28 cellular contexts compared by ENCODE assay signal in genomic region chr4:181820518-181820917, GRCh38.
DNase-seq lines count a peak whose midpoint lies in the region; ATAC-seq, FAIRE-seq and TF ChIP-seq lines count a peak whose summit lies in the region.
"Had no signal": no experiment of that assay in that cellular context is flagged by ENCODE, and none has a peak within 500 bp of the region (broad histone marks: within the 10 kb centered on the region; RNA-seq: fewer than 3 reads in every experiment).

No MANE protein-coding gene starts in this region.

- H3K27ac Mint-ChIP-seq in astrocyte (ENCODE audit: unreplicated experiment) (peak overlapping the region; percentile 44), neural progenitor cell (peak overlapping the region; percentile 89)
- no peak overlapping the region for H3K27ac Mint-ChIP-seq in natural killer cell treated with Interleukin-12 subunit alpha and Interleukin-12 subunit beta and Interleukin-15 and Interleukin-18, amount 100 ng/mL, for 72 hours
- no peak overlapping the region for H3K27ac Mint-ChIP-seq in stimulated activated effector memory CD8-positive, alpha-beta T cell treated with anti-CD3 and anti-CD28 coated beads, Interleukin-12 subunit alpha, Interleukin-12 subunit beta, amount 100 ng/mL, for 72 hours
- H3K27ac Mint-ChIP-seq: activated CD8-positive, alpha-beta memory T cell treated with anti-CD3 and anti-CD28 coated beads, Interleukin-2, amount 10 ng/mL, durations not matched to agents 7 days and 5 days; activated naive CD8-positive, alpha-beta T cell treated with anti-CD3 and anti-CD28 coated beads, Interleukin-2, amount 50 U/mL, for 24 hours; activated T-cell treated with anti-CD3 and anti-CD28 coated beads, Interleukin-2, amount 50 U/mL, for 72 hours; CD4-positive, alpha-beta T cell; T-helper 1 cell treated with Interleukin-12 subunit alpha and Interleukin-12 subunit beta and Interleukin-4 antibody, amounts not matched to agents 30 μg/mL and 1 μg/mL, for 36 hours had no signal

- in situ Hi-C loops in HepG2 (cut with HindIII; ENCODE audit: extremely low pct_ligation_motif_present, low pct_unique_long_range_greater_than_20kb): no loop called here

- FAIRE-seq in HepG2 (lab: Jason Lieb, UNC) (no peak), astrocyte (lab: Jason Lieb, UNC) (no peak)
- FAIRE-seq: D721Med, endometrium, TTC549 had no signal

- H4K20me1 ChIP-seq in HepG2 (ENCODE audit: insufficient read depth, low read length) (no peaks in the 10 kb centered on the region), astrocyte (ENCODE audit: insufficient read depth, low read length) (no peaks in the 10 kb centered on the region), neural progenitor cell (ENCODE audit: low read depth) (no peaks in the 10 kb centered on the region)

- H3K79me2 ChIP-seq in HepG2 (ENCODE audit: insufficient read depth, low read length) (no peaks in the 10 kb centered on the region), astrocyte (ENCODE audit: insufficient read depth, low read length) (no peaks in the 10 kb centered on the region), neural progenitor cell (ENCODE audit: low read depth) (no peaks in the 10 kb centered on the region)

- H3F3A ChIP-seq in neural progenitor cell (ENCODE audit: low read depth): peaks cover 3% of the 10 kb centered on the region

- H3K27ac ChIP-seq in HepG2 (ENCODE audit: extremely low read length, insufficient read depth, low read length) (no peak overlapping the region), right lobe of liver (no peak overlapping the region), astrocyte (ENCODE audit: low read depth, low read length) (no peak overlapping the region), neural progenitor cell (no peak overlapping the region), testis (no peak overlapping the region)
- H3K27ac ChIP-seq: esophagus muscularis mucosa, heart left ventricle, PC-9, skin epidermis had no signal

- intact Hi-C loops in HepG2 (cut with micrococcal nuclease; ENCODE audit: unreplicated experiment) (no loop called here), right lobe of liver (cut with DNase I) (no loop called here), testis (cut with DNase I; ENCODE audit: low total_unique reads) (no loop called here)

- H3K9ac ChIP-seq in HepG2 (ENCODE audit: insufficient read depth, low read depth, low read length) (no peak overlapping the region), astrocyte (ENCODE audit: low read length) (no peak overlapping the region), neural progenitor cell (no peak overlapping the region)

- H3K9me3 Mint-ChIP-seq in astrocyte (ENCODE audit: unreplicated experiment) (peaks cover 2% of the 10 kb centered on the region), neural progenitor cell (peaks cover 4% of the 10 kb centered on the region)
- peaks cover 7% of the 10 kb centered on the region for H3K9me3 Mint-ChIP-seq in natural killer cell treated with Interleukin-12 subunit alpha and Interleukin-12 subunit beta and Interleukin-15 and Interleukin-18, amount 100 ng/mL, for 72 hours
- peaks cover 5% of the 10 kb centered on the region for H3K9me3 Mint-ChIP-seq in stimulated activated effector memory CD8-positive, alpha-beta T cell treated with anti-CD3 and anti-CD28 coated beads, Interleukin-12 subunit alpha, Interleukin-12 subunit beta, amount 100 ng/mL, for 72 hours
- H3K9me3 Mint-ChIP-seq: activated naive CD8-positive, alpha-beta T cell treated with anti-CD3 and anti-CD28 coated beads, Interleukin-2, amount 50 U/mL, for 24 hours; T-helper 1 cell treated with Interleukin-12 subunit alpha and Interleukin-12 subunit beta and Interleukin-4 antibody, amounts not matched to agents 30 μg/mL and 1 μg/mL, for 36 hours had no signal

- H3K27me3 Mint-ChIP-seq in astrocyte (ENCODE audit: low read depth, unreplicated experiment) (no peaks in the 10 kb centered on the region), neural progenitor cell (ENCODE audit: insufficient read depth, low read depth) (peaks cover 3% of the 10 kb centered on the region)
- H3K27me3 Mint-ChIP-seq in natural killer cell treated with Interleukin-12 subunit alpha and Interleukin-12 subunit beta and Interleukin-15 and Interleukin-18, amount 100 ng/mL, for 72 hours: no peaks in the 10 kb centered on the region
- H3K27me3 Mint-ChIP-seq: activated CD8-positive, alpha-beta memory T cell treated with anti-CD3 and anti-CD28 coated beads, Interleukin-2, amount 10 ng/mL, durations not matched to agents 7 days and 5 days; activated naive CD8-positive, alpha-beta T cell treated with anti-CD3 and anti-CD28 coated beads, Interleukin-2, amount 50 U/mL, for 24 hours; CD4-positive, alpha-beta T cell; naive thymus-derived CD8-positive, alpha-beta T cell had no signal

- no peak overlapping the region for H3K4me2 ChIP-seq in HepG2 (ENCODE audit: low read depth, low read length)
- H3K4me2 ChIP-seq in astrocyte (ENCODE audit: low read length): peak overlapping the region; percentile 78
- H3K4me2 ChIP-seq in neural progenitor cell: peak overlapping the region; percentile 20
- H3K4me2 ChIP-seq: PC-9 had no signal

- H3K4me3 Mint-ChIP-seq in astrocyte (ENCODE audit: unreplicated experiment) (no peak overlapping the region), neural progenitor cell (no peak overlapping the region)
- no peak overlapping the region for H3K4me3 Mint-ChIP-seq in natural killer cell treated with Interleukin-12 subunit alpha and Interleukin-12 subunit beta and Interleukin-15 and Interleukin-18, amount 100 ng/mL, for 72 hours
- no peak overlapping the region for H3K4me3 Mint-ChIP-seq in stimulated activated effector memory CD8-positive, alpha-beta T cell treated with anti-CD3 and anti-CD28 coated beads, Interleukin-12 subunit alpha, Interleukin-12 subunit beta, amount 100 ng/mL, for 72 hours
- H3K4me3 Mint-ChIP-seq: activated CD8-positive, alpha-beta memory T cell treated with anti-CD3 and anti-CD28 coated beads, Interleukin-2, amount 10 ng/mL, durations not matched to agents 7 days and 5 days; activated naive CD8-positive, alpha-beta T cell treated with anti-CD3 and anti-CD28 coated beads, Interleukin-2, amount 50 U/mL, for 24 hours; activated T-cell treated with anti-CD3 and anti-CD28 coated beads, Interleukin-2, amount 50 U/mL, for 72 hours; CD4-positive, alpha-beta T cell; naive thymus-derived CD8-positive, alpha-beta T cell; T-helper 1 cell treated with Interleukin-12 subunit alpha and Interleukin-12 subunit beta and Interleukin-4 antibody, amounts not matched to agents 30 μg/mL and 1 μg/mL, for 36 hours had no signal

- TF ChIP-seq EP300 in HepG2 (IDR thresholded peaks at IDR 0.05; ENCODE audit: low read depth in 2 of 2, low read length in 2 of 2) (no peak), HepG2 (CRISPR knock-in tag; IDR thresholded peaks at IDR 0.05; ENCODE audit: borderline replicate concordance) (no peak)

- H3K36me3 ChIP-seq in HepG2 (replicated peaks in 1 of 2; ENCODE audit: control insufficient read depth in 1 of 2, insufficient read depth in 2 of 2, low read length in 2 of 2): no peaks in the 10 kb centered on the region
- H3K36me3 ChIP-seq in right lobe of liver: no peaks in the 10 kb centered on the region
- H3K36me3 ChIP-seq in astrocyte (ENCODE audit: insufficient read depth, low read length): no peaks in the 10 kb centered on the region
- H3K36me3 ChIP-seq in neural progenitor cell: no peaks in the 10 kb centered on the region
- no peaks in the 10 kb centered on the region for H3K36me3 ChIP-seq in testis (ENCODE audit: low read depth, missing control alignments)
- H3K36me3 ChIP-seq: esophagus muscularis mucosa, HAP-1, heart left ventricle had no signal

- no peaks in the 10 kb centered on the region for H3K27me3 ChIP-seq in HepG2 (ENCODE audit: control insufficient read depth in 1 of 2, insufficient read depth in 2 of 2, low read length in 2 of 2)
- no peaks in the 10 kb centered on the region for H3K27me3 ChIP-seq in right lobe of liver
- H3K27me3 ChIP-seq in astrocyte (ENCODE audit: insufficient read depth, low read length): no peaks in the 10 kb centered on the region
- no peaks in the 10 kb centered on the region for H3K27me3 ChIP-seq in neural progenitor cell
- no peaks in the 10 kb centered on the region for H3K27me3 ChIP-seq in testis
- H3K27me3 ChIP-seq: esophagus muscularis mucosa had no signal

- 16% methylated on average over 5 of the region's 5 CpGs for WGBS in HepG2 (ENCODE audit: low lambda C conversion rate)
- 44% methylated on average over 5 of the region's 5 CpGs for WGBS in right lobe of liver (ENCODE audit: insufficient coverage, low coverage, low lambda C conversion rate, missing lambda C conversion rate)
- 75 to 76% methylated on average over 5 of the region's 5 CpGs for WGBS in testis, 2 donors

- CTCF ChIA-PET in HepG2 (lab: Yijun Ruan, JAX; ENCODE audit: low intra/inter-chr PET ratio, low total read pairs): no interaction called here

- H3K4me3 ChIP-seq in HepG2 (replicated peaks in 1 of 3; ENCODE audit: insufficient read depth in 1 of 3, low read depth in 2 of 3, low read length in 3 of 3): no peak overlapping the region
- H3K4me3 ChIP-seq in right lobe of liver: no peak overlapping the region
- H3K4me3 ChIP-seq in astrocyte (ENCODE audit: insufficient read depth, low read depth, low read length): no peak overlapping the region
- no peak overlapping the region for H3K4me3 ChIP-seq in neural progenitor cell
- no peak overlapping the region for H3K4me3 ChIP-seq in testis
- H3K4me3 ChIP-seq: esophagus muscularis mucosa, HAP-1, heart left ventricle, lung, PC-9, skin epidermis had no signal

- no peak for ATAC-seq in HepG2
- ATAC-seq in right lobe of liver: no peak
- no peak for ATAC-seq in natural killer cell treated with Interleukin-12 subunit alpha and Interleukin-12 subunit beta and Interleukin-15 and Interleukin-18, amount 100 ng/mL, for 72 hours
- ATAC-seq in stimulated activated effector memory CD8-positive, alpha-beta T cell treated with anti-CD3 and anti-CD28 coated beads, Interleukin-12 subunit alpha, Interleukin-12 subunit beta, amount 100 ng/mL, for 72 hours: no peak
- ATAC-seq: activated CD8-positive, alpha-beta memory T cell treated with anti-CD3 and anti-CD28 coated beads, Interleukin-2, amount 10 ng/mL, durations not matched to agents 7 days and 5 days; activated naive CD8-positive, alpha-beta T cell treated with anti-CD3 and anti-CD28 coated beads, Interleukin-2, amount 50 U/mL, for 24 hours; activated T-cell treated with anti-CD3 and anti-CD28 coated beads, Interleukin-2, amount 50 U/mL, for 72 hours; naive thymus-derived CD8-positive, alpha-beta T cell had no signal

- DNase-seq in HepG2 (ENCODE audit: low spot score) (peak; percentile 1), right lobe of liver (no peak), astrocyte (ENCODE audit: low read depth) (no peak), neural progenitor cell (ENCODE audit: low spot score) (no peak), testis (no peak)
- no peak for DNase-seq in natural killer cell treated with Interleukin-12 subunit alpha and Interleukin-12 subunit beta and Interleukin-15 and Interleukin-18, amount 100 ng/mL, for 72 hours (ENCODE audit: low spot score)
- no peak for DNase-seq in stimulated activated effector memory CD8-positive, alpha-beta T cell treated with anti-CD3 and anti-CD28 coated beads, Interleukin-12 subunit alpha, Interleukin-12 subunit beta, amount 100 ng/mL, for 72 hours (ENCODE audit: low spot score in 2 of 2)
- DNase-seq: activated CD8-positive, alpha-beta memory T cell treated with anti-CD3 and anti-CD28 coated beads, Interleukin-2, amount 10 ng/mL, durations not matched to agents 7 days and 5 days; activated naive CD8-positive, alpha-beta T cell treated with anti-CD3 and anti-CD28 coated beads, Interleukin-2, amount 50 U/mL, for 24 hours; activated T-cell treated with anti-CD3 and anti-CD28 coated beads, Interleukin-2, amount 50 U/mL, for 72 hours; CD4-positive, alpha-beta T cell; cerebellar nuclear complex; heart left ventricle; Kasumi-1; kidney glomerular epithelial cell; naive thymus-derived CD8-positive, alpha-beta T cell; NCI-H1694 treated with DMSO at 0.1 percent for 48 hours; NCI-H2171; PC-9; stimulated activated naive CD4-positive, alpha-beta T cell had no signal

- TF ChIP-seq POLR2A in HepG2 (IDR thresholded peaks at IDR 0.05; ENCODE audit: insufficient read depth in 1 of 2, low read depth in 2 of 2, low read length in 2 of 2): no peak
- TF ChIP-seq POLR2A in right lobe of liver (IDR thresholded peaks at IDR 0.05): no peak
- TF ChIP-seq POLR2A in testis (IDR thresholded peaks at IDR 0.05): no peak

- H2AFZ ChIP-seq in HepG2 (ENCODE audit: low read length) (no peak overlapping the region), astrocyte (ENCODE audit: low read depth, low read length) (peak overlapping the region; percentile 3), neural progenitor cell (replicated peaks) (peak overlapping the region; percentile 69)
- H2AFZ ChIP-seq: PC-9 had no signal

- TF ChIP-seq RAD21 in HepG2 (CRISPR knock-in tag; IDR thresholded peaks at IDR 0.05): no peak

- H3K9me3 ChIP-seq in HepG2 (ENCODE audit: low read length): no peaks in the 10 kb centered on the region
- H3K9me3 ChIP-seq in right lobe of liver: no peaks in the 10 kb centered on the region
- H3K9me3 ChIP-seq in astrocyte (ENCODE audit: insufficient read depth, low read depth, low read length): no peaks in the 10 kb centered on the region
- H3K9me3 ChIP-seq in neural progenitor cell (ENCODE audit: low read depth): no peaks in the 10 kb centered on the region
- H3K9me3 ChIP-seq in testis: no peaks in the 10 kb centered on the region
- H3K9me3 ChIP-seq: esophagus muscularis mucosa, HAP-1, heart left ventricle had no signal

- TF ChIP-seq CTCF in HepG2 (CRISPR knock-in tag; IDR thresholded peaks at IDR 0.05): no peak
- no peak for TF ChIP-seq CTCF in right lobe of liver (IDR thresholded peaks at IDR 0.05)
- no peak for TF ChIP-seq CTCF in astrocyte (IDR thresholded peaks at IDR 0.05; ENCODE audit: insufficient read depth, low read depth, low read length)
- TF ChIP-seq CTCF in neural progenitor cell (IDR thresholded peaks at IDR 0.05): no peak
- TF ChIP-seq CTCF in testis (IDR thresholded peaks at IDR 0.05): no peak

- H3K36me3 Mint-ChIP-seq in astrocyte (ENCODE audit: low read depth, unreplicated experiment) (no peaks in the 10 kb centered on the region), neural progenitor cell (peaks cover 4% of the 10 kb centered on the region)
- H3K36me3 Mint-ChIP-seq in natural killer cell treated with Interleukin-12 subunit alpha and Interleukin-12 subunit beta and Interleukin-15 and Interleukin-18, amount 100 ng/mL, for 72 hours: no peaks in the 10 kb centered on the region
- H3K36me3 Mint-ChIP-seq in stimulated activated effector memory CD8-positive, alpha-beta T cell treated with anti-CD3 and anti-CD28 coated beads, Interleukin-12 subunit alpha, Interleukin-12 subunit beta, amount 100 ng/mL, for 72 hours: no peaks in the 10 kb centered on the region
- H3K36me3 Mint-ChIP-seq: activated CD8-positive, alpha-beta memory T cell treated with anti-CD3 and anti-CD28 coated beads, Interleukin-2, amount 10 ng/mL, durations not matched to agents 7 days and 5 days; naive thymus-derived CD8-positive, alpha-beta T cell had no signal

- H3K4me1 Mint-ChIP-seq in astrocyte (ENCODE audit: low read depth, unreplicated experiment) (peaks cover 29% of the 10 kb centered on the region), neural progenitor cell (peaks cover 36% of the 10 kb centered on the region)
- no peaks in the 10 kb centered on the region for H3K4me1 Mint-ChIP-seq in natural killer cell treated with Interleukin-12 subunit alpha and Interleukin-12 subunit beta and Interleukin-15 and Interleukin-18, amount 100 ng/mL, for 72 hours (ENCODE audit: low read depth in 2 of 2)
- H3K4me1 Mint-ChIP-seq in stimulated activated effector memory CD8-positive, alpha-beta T cell treated with anti-CD3 and anti-CD28 coated beads, Interleukin-12 subunit alpha, Interleukin-12 subunit beta, amount 100 ng/mL, for 72 hours: no peaks in the 10 kb centered on the region
- H3K4me1 Mint-ChIP-seq: activated CD8-positive, alpha-beta memory T cell treated with anti-CD3 and anti-CD28 coated beads, Interleukin-2, amount 10 ng/mL, durations not matched to agents 7 days and 5 days; activated naive CD8-positive, alpha-beta T cell treated with anti-CD3 and anti-CD28 coated beads, Interleukin-2, amount 50 U/mL, for 24 hours; naive thymus-derived CD8-positive, alpha-beta T cell had no signal

- H3K4me1 ChIP-seq in HepG2 (ENCODE audit: insufficient read depth, low read length) (no peaks in the 10 kb centered on the region), right lobe of liver (no peaks in the 10 kb centered on the region), astrocyte (ENCODE audit: insufficient read depth, low read length) (peaks cover 22% of the 10 kb centered on the region), neural progenitor cell (peaks cover 37% of the 10 kb centered on the region), testis (no peaks in the 10 kb centered on the region)
- H3K4me1 ChIP-seq: esophagus muscularis mucosa, heart left ventricle had no signal

- no TSS peak for BruUV-seq in HepG2 (replicated peaks; lab: Mats Ljungman, UMichigan)

- POLR2A ChIA-PET in HepG2 (lab: Yijun Ruan, JAX): no interaction called here

Comparison
In these comparisons a context has a peak if more than half of its experiments do, and no peak if none do; other contexts are left out.
1. H3K27ac Mint-ChIP-seq: peak in astrocyte (single experiment) and neural progenitor cell (single experiment); none in natural killer cell treated with Interleukin-12 subunit alpha and Interleukin-12 subunit beta and Interleukin-15 and Interleukin-18, amount 100 ng/mL, for 72 hours (0 of 2) and stimulated activated effector memory CD8-positive, alpha-beta T cell treated with anti-CD3 and anti-CD28 coated beads, Interleukin-12 subunit alpha, Interleukin-12 subunit beta, amount 100 ng/mL, for 72 hours (single experiment).